15 cellular contexts compared by ENCODE assay signal in genomic region chr13:57739791-57740190, GRCh38.
DNase-seq lines count a peak whose midpoint lies in the region; TF ChIP-seq lines count a peak whose summit lies in the region.
"Had no signal": no experiment of that assay in that cellular context is flagged by ENCODE, and none has a peak within 500 bp of the region (broad histone marks: within the 10 kb centered on the region; RNA-seq: fewer than 3 reads in every experiment).

No MANE protein-coding gene starts in this region.

- H3K9ac ChIP-seq in neuronal stem cell (ENCODE audit: low read depth, low read length, poor library complexity), result no peak overlapping the region

- WGBS in neuronal stem cell (ENCODE audit: extremely low coverage in 2 of 2, insufficient read length in 2 of 2, insufficient replicate concordance in 1 of 2), 2 donors, result no CpG with 5 or more reads among the region's 2 CpGs

- no peak overlapping the region for H2AK5ac ChIP-seq in neuronal stem cell (ENCODE audit: low read depth, low read length)

- no peak overlapping the region for H2BK5ac ChIP-seq in neuronal stem cell (ENCODE audit: low read length)

- H3K4ac ChIP-seq in neuronal stem cell (ENCODE audit: low read length), result no peak overlapping the region

- no peak for TF ChIP-seq CTCF in fibroblast of pulmonary artery (IDR thresholded peaks at IDR 0.05; ENCODE audit: low read length, missing control alignments)

- no peaks in the 10 kb centered on the region for H3K9me3 ChIP-seq in neuronal stem cell (replicated peaks in 1 of 2; ENCODE audit: control insufficient read depth in 2 of 2, insufficient read depth in 1 of 2, low read depth in 1 of 2, low read length in 2 of 2)

- H3K79me1 ChIP-seq in neuronal stem cell (ENCODE audit: low read depth, low read length), result no peaks in the 10 kb centered on the region

- no peak overlapping the region for H4K8ac ChIP-seq in neuronal stem cell (ENCODE audit: low read depth, low read length)

- no peak overlapping the region for H2BK120ac ChIP-seq in neuronal stem cell (ENCODE audit: low read depth, low read length)

- no peak overlapping the region for H3K23ac ChIP-seq in neuronal stem cell (ENCODE audit: low read depth, low read length, poor library complexity)

- no peaks in the 10 kb centered on the region for H3K36me3 ChIP-seq in neuronal stem cell (replicated peaks in 1 of 2; ENCODE audit: control insufficient read depth in 2 of 2, insufficient read depth in 2 of 2, low read length in 2 of 2)

- peak overlapping the region; percentile 32 for H2AFZ ChIP-seq in neuronal stem cell (ENCODE audit: low read length)

- in situ Hi-C loops in ACHN (cut with HindIII; ENCODE audit: low pct_ligation_motif_present, low pct_unique_long_range_greater_than_20kb, low sequenced_read_pairs), result no loop called here

- no peak overlapping the region for H2BK12ac ChIP-seq in neuronal stem cell (ENCODE audit: low read length)

- no peak overlapping the region for H3K18ac ChIP-seq in neuronal stem cell (ENCODE audit: low read length)

- no peak overlapping the region for H3K27ac ChIP-seq in neuronal stem cell (replicated peaks; ENCODE audit: low read length)
- H3K27ac ChIP-seq: C4-2B had no signal

- no peak overlapping the region for H2BK15ac ChIP-seq in neuronal stem cell (ENCODE audit: low read length)

- no peak overlapping the region for H4K91ac ChIP-seq in neuronal stem cell (ENCODE audit: low read depth, low read length, poor library complexity)

- peaks cover 2 to 4% of the 10 kb centered on the region in 2 donors for H3K4me1 ChIP-seq in neuronal stem cell (ENCODE audit: control insufficient read depth in 2 of 2, insufficient read depth in 1 of 2, low read depth in 1 of 2, low read length in 2 of 2)

- H3K27me3 ChIP-seq in neuronal stem cell (ENCODE audit: control insufficient read depth in 3 of 3, insufficient read depth in 3 of 3, low read depth in 1 of 3, low read length in 3 of 3), result no peaks in the 10 kb centered on the region

- no peak overlapping the region for H3K4me3 ChIP-seq in fibroblast of pulmonary artery (replicated peaks; ENCODE audit: low read depth, low read length)
- no peak overlapping the region for H3K4me3 ChIP-seq in neuronal stem cell (ENCODE audit: low read length in 2 of 2)

- no peak overlapping the region for H3K14ac ChIP-seq in neuronal stem cell (ENCODE audit: low read length)

- H3K4me2 ChIP-seq in neuronal stem cell (ENCODE audit: insufficient read depth, low read length, poor library complexity, severe bottlenecking), result no peak overlapping the region

- DNase-seq in NCI-H460 (ENCODE audit: extremely low read depth, low read depth), result peak; percentile 26
- DNase-seq in amniotic epithelial cell (ENCODE audit: low read depth), result peak; percentile 6
- peak; percentile 9 for DNase-seq in fibroblast of pulmonary artery (ENCODE audit: low read depth)
- no peak for DNase-seq in neuronal stem cell (ENCODE audit: low spot score)
- DNase-seq in T1000 (lab: John Stamatoyannopoulos, UW), result no peak
- no peak for DNase-seq in ACHN
- no peak for DNase-seq in RKO (ENCODE audit: low spot score)
- DNase-seq: AML-193, DMS79, Kasumi-1, MM.1S, NCI-H1436 treated with DMSO at 0.1 percent for 48 hours, RPMI8226, SIG-M5 had no signal

Comparison
In these comparisons a context has a peak if more than half of its experiments do, and no peak if none do; other contexts are left out.
1. DNase-seq: peak in NCI-H460 (single experiment), amniotic epithelial cell (single experiment) and fibroblast of pulmonary artery (single experiment); none in neuronal stem cell (single experiment), T1000 (single experiment), ACHN (single experiment) and RKO (single experiment).